Comparison of ENCODE assay signal across 8 cellular contexts in genomic region chr10:13162013-13162364, GRCh38. TPM values are rescaled to one million over a fixed set of nuclear protein-coding genes. Genes with fewer than 3 reads are reported as not detected.
DNase-seq lines count a peak whose midpoint lies in the region; ATAC-seq and TF ChIP-seq lines count a peak whose summit lies in the region.

No MANE protein-coding gene starts in this region.

- H3K27ac ChIP-seq in SJSA1 (peak overlapping the region; percentile 34; the same call in 1 of the 2 replicates), foreskin keratinocyte (peak overlapping the region; percentile 52)

- DNase-seq in activated CD8-positive, alpha-beta memory T cell treated with anti-CD3 and anti-CD28 coated beads, Interleukin-2, amount 10 ng/mL, durations not matched to agents 7 days and 5 days: no peak
- DNase-seq in activated CD8-positive, alpha-beta memory T cell treated with anti-CD3 and anti-CD28 coated beads, Interleukin-2, amount 50 U/mL, for 4 hours: no peak
- DNase-seq in SJSA1 (ENCODE audit: low read depth in 1 of 2, low spot score in 2 of 2) (no peak), foreskin keratinocyte (peak in 1 of 2 donors; percentile 1), SHP77 (lab: John Stamatoyannopoulos, UW) (no peak)
- peak in 1 of 2 donors; percentile 15 for DNase-seq in stimulated activated naive CD8-positive, alpha-beta T cell treated with anti-CD3 and anti-CD28 coated beads, Interleukin-15, amount 100 ng/mL, for 72 hours

- H3K27me3 ChIP-seq in SJSA1 (replicated peaks): no peaks in the 10 kb centered on the region
- H3K27me3 ChIP-seq in foreskin keratinocyte: no peaks in the 10 kb centered on the region

- peak overlapping the region; percentile 57 for H3K4me3 ChIP-seq in SJSA1

- CTCF ChIA-PET in activated CD8-positive, alpha-beta memory T cell treated with anti-CD3 and anti-CD28 coated beads, Interleukin-2, amount 10 ng/mL, durations not matched to agents 7 days and 5 days (lab: Charles Lee): interaction anchor here (0.6 to 3.4 kb wide), 17 partner anchors 9 to 625 kb away, joined by 3 to 55 read pairs (median 5); partner anchors contain the start of genes OPTN and PHYH

- H3K36me3 ChIP-seq in SJSA1: peaks cover 23% of the 10 kb centered on the region

- H3K9me3 ChIP-seq in SJSA1 (replicated peaks): no peaks in the 10 kb centered on the region; the same call in 1 of the 2 replicates

- H3K27ac Mint-ChIP-seq in activated CD8-positive, alpha-beta memory T cell treated with anti-CD3 and anti-CD28 coated beads, Interleukin-2, amount 10 ng/mL, durations not matched to agents 7 days and 5 days: peak overlapping the region; percentile 69
- H3K27ac Mint-ChIP-seq in stimulated activated naive CD8-positive, alpha-beta T cell treated with anti-CD3 and anti-CD28 coated beads, Interleukin-15, amount 100 ng/mL, for 72 hours: peak overlapping the region in 1 of 2 donors; percentile 72

- H3K4me3 Mint-ChIP-seq in activated CD8-positive, alpha-beta memory T cell treated with anti-CD3 and anti-CD28 coated beads, Interleukin-2, amount 10 ng/mL, durations not matched to agents 7 days and 5 days: peak overlapping the region; percentile 88
- H3K4me3 Mint-ChIP-seq in stimulated activated naive CD8-positive, alpha-beta T cell treated with anti-CD3 and anti-CD28 coated beads, Interleukin-15, amount 100 ng/mL, for 72 hours: peak overlapping the region; percentile 87 to 94

- no peak for TF ChIP-seq CTCF in foreskin keratinocyte (conservative IDR thresholded peaks at IDR 0.05)

- no peak for ATAC-seq in activated CD8-positive, alpha-beta memory T cell treated with anti-CD3 and anti-CD28 coated beads, Interleukin-2, amount 10 ng/mL, durations not matched to agents 7 days and 5 days
- ATAC-seq in foreskin keratinocyte: peak; percentile 2
- no peak for ATAC-seq in stimulated activated naive CD8-positive, alpha-beta T cell treated with anti-CD3 and anti-CD28 coated beads, Interleukin-15, amount 100 ng/mL, for 72 hours
- no peak for ATAC-seq in HG03045 (IDR thresholded peaks at IDR 0.05; ENCODE audit: unreplicated experiment)
- ATAC-seq in HG03108 (IDR thresholded peaks at IDR 0.05; ENCODE audit: unreplicated experiment): no peak

- no peaks in the 10 kb centered on the region for H3K9me3 Mint-ChIP-seq in activated CD8-positive, alpha-beta memory T cell treated with anti-CD3 and anti-CD28 coated beads, Interleukin-2, amount 10 ng/mL, durations not matched to agents 7 days and 5 days (ENCODE audit: low read depth)
- no peaks in the 10 kb centered on the region for H3K9me3 Mint-ChIP-seq in stimulated activated naive CD8-positive, alpha-beta T cell treated with anti-CD3 and anti-CD28 coated beads, Interleukin-15, amount 100 ng/mL, for 72 hours

- H3K27me3 Mint-ChIP-seq in activated CD8-positive, alpha-beta memory T cell treated with anti-CD3 and anti-CD28 coated beads, Interleukin-2, amount 10 ng/mL, durations not matched to agents 7 days and 5 days: peaks cover 2% of the 10 kb centered on the region
- H3K27me3 Mint-ChIP-seq in stimulated activated naive CD8-positive, alpha-beta T cell treated with anti-CD3 and anti-CD28 coated beads, Interleukin-15, amount 100 ng/mL, for 72 hours: no peaks in the 10 kb centered on the region

- H3K4me1 Mint-ChIP-seq in activated CD8-positive, alpha-beta memory T cell treated with anti-CD3 and anti-CD28 coated beads, Interleukin-2, amount 10 ng/mL, durations not matched to agents 7 days and 5 days: peaks cover 49% of the 10 kb centered on the region
- H3K4me1 Mint-ChIP-seq in stimulated activated naive CD8-positive, alpha-beta T cell treated with anti-CD3 and anti-CD28 coated beads, Interleukin-15, amount 100 ng/mL, for 72 hours: peaks cover 28% of the 10 kb centered on the region

- peaks cover 23% of the 10 kb centered on the region for H3K36me3 Mint-ChIP-seq in activated CD8-positive, alpha-beta memory T cell treated with anti-CD3 and anti-CD28 coated beads, Interleukin-2, amount 10 ng/mL, durations not matched to agents 7 days and 5 days

- peaks cover 13% of the 10 kb centered on the region for H3K4me1 ChIP-seq in SJSA1 (replicated peaks)
- H3K4me1 ChIP-seq in foreskin keratinocyte: no peaks in the 10 kb centered on the region

RNA-seq across cellular contexts. Expression of gene MCM10, which starts 0.6 kb away (rescaled TPM):
- total RNA-seq in activated CD8-positive, alpha-beta memory T cell treated with anti-CD3 and anti-CD28 coated beads, Interleukin-2, amount 10 ng/mL, durations not matched to agents 7 days and 5 days: 10 to 100 TPM; 75.1 to 78.2 TPM
- total RNA-seq in SJSA1 (2014; rRNA removed; shearing (Covaris generic)): 37.5 and 39.3 TPM in 2 replicates
- total RNA-seq in foreskin keratinocyte: 28.2 and 35.1 TPM in 2 replicates
- polyA plus RNA-seq in foreskin keratinocyte: 6.6 and 9.4 TPM in 2 replicates
